In genomic region chr18:45248240-45248903, GRCh38 we compare ENCODE assay signal across 1 cellular context.
TF ChIP-seq lines count a peak whose summit lies in the region.

No MANE protein-coding gene starts in this region.

TF ChIP-seq in H1, 55 proteins besides CTCF, POLR2A, EP300 and RAD21:
- no peak for TF ChIP-seq KDM5A (IDR thresholded peaks at IDR 0.05; ENCODE audit: low read length)
TF ChIP-seq in H1: peak in this region for 0.
